In the genomic region with DNA sequence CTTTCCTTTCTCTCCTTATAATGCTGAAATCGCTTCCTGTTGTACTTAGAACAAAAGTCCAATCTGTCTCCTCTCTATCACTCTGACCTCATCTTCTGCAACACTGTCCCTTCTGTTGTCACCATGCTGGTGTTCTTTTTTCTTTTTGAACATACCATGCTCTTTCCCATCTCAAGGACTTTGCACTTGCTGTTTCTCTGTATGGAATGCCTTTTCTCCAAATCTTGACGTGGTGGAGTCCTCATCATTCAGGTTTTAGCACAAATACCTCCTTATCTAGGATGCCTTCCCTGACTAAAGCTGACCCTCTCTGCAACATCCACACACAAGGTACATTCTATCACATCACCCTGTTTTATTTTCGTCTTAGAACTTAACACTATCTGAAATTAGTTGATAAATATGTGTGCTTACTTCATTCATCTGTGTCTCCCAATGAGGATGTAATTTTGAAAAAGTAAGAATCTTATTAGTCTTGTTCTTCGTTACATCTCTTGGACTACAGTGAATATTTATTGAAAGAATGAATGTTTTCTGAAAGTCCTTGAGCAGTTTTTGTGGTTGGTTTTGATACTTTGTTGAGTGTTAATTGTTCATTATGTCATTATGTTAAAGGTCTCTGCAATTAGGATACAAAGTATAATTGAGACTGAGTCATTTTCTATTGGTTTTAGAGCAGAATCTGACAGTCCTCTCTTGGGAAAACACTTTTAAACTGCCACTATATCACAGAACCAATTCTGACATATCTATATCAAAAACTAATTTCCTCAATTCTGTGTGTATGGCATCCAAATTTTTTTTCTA, we compare ENCODE assay signal across 10 cellular contexts.
DNase-seq lines count a peak whose midpoint lies in the region; ATAC-seq, FAIRE-seq and TF ChIP-seq lines count a peak whose summit lies in the region.
"Had no signal": no experiment of that assay in that cellular context is flagged by ENCODE, and none has a peak within 500 bp of the region (broad histone marks: within the 10 kb centered on the region; RNA-seq: fewer than 3 reads in every experiment).

No MANE protein-coding gene starts in this region.

- CTCF ChIA-PET in GM12878 (lab: Yijun Ruan, JAX) = interaction anchor here (0.8 to 1.8 kb wide), 10 partner anchors 41 to 278 kb away, joined by 3 to 11 read pairs (median 4); no protein-coding TSS in a partner anchor

- H3K36me3 ChIP-seq in MM.1S (replicated peaks; ENCODE audit: insufficient read depth, low read length) = no peaks in the 10 kb centered on the region
- H3K36me3 ChIP-seq in GM12878 (ENCODE audit: control insufficient read depth in 2 of 2, insufficient read depth in 2 of 2, low read length in 1 of 2) = no peaks in the 10 kb centered on the region
- H3K36me3 ChIP-seq: prostate gland had no signal

- peak overlapping the region; percentile 80 for H3K4me2 ChIP-seq in MM.1S (ENCODE audit: low read depth, low read length)
- peak overlapping the region; percentile 91 for H3K4me2 ChIP-seq in GM12878 (ENCODE audit: control insufficient read depth, insufficient read depth)

- no peak for TF ChIP-seq POLR2A in GM12892 (IDR thresholded peaks at IDR 0.05; ENCODE audit: low read depth, low read length)
- TF ChIP-seq POLR2A in GM12878 (IDR thresholded peaks at IDR 0.05; ENCODE audit: low read depth, low read length) = no peak
- no peak for TF ChIP-seq POLR2A in lower leg skin (IDR thresholded peaks at IDR 0.05)

- H3K4me3 ChIP-seq in MM.1S (ENCODE audit: low read length) (peak overlapping the region; percentile 51), GM12878 (no peak overlapping the region), lower leg skin (ENCODE audit: low read depth, poor library complexity, severe bottlenecking) (no peak overlapping the region)
- H3K4me3 ChIP-seq: prostate gland had no signal

- H3F3A ChIP-seq in MM.1S (ENCODE audit: insufficient read depth, low read length) = peaks cover 48% of the 10 kb centered on the region

- ATAC-seq in GM12878 = peak; percentile 36

- no peak for DNase-seq in GM12892 (ENCODE audit: insufficient read length)
- DNase-seq in MM.1S = peak; percentile 39
- no peak for DNase-seq in GM12878 (ENCODE audit: low read depth, low spot score)
- peak; percentile 64 for DNase-seq in pons (ENCODE audit: low spot score)
- no peak for DNase-seq in lower leg skin (ENCODE audit: low spot score in 2 of 2)
- DNase-seq in epidermal melanocyte (ENCODE audit: insufficient read length, low spot score) = no peak
- no peak for DNase-seq in AG20443 (ENCODE audit: low spot score)
- DNase-seq: T-helper 9 cell had no signal

- SMC1A ChIA-PET in GM12878 (lab: Charles Lee; ENCODE audit: uncharacterized antibody, unreplicated experiment) = interaction anchor here (0.7 to 3.4 kb wide), 35 partner anchors 9 to 290 kb away, joined by 3 to 29 read pairs (median 7); partner anchors contain the start of gene CCNH

- 0% methylated on average over 4 of the region's 4 CpGs for whole genome bisulfite sequencing in GM12878 (ENCODE audit: insufficient coverage, insufficient replicate concordance, low lambda C conversion rate, missing lambda C conversion rate)
- 74 to 85% methylated on average over 4 of the region's 4 CpGs for WGBS in lower leg skin, 2 donors

- in situ Hi-C loops in GM12878 (cut with MboI) = no loop called here

- H2AFZ ChIP-seq in MM.1S (ENCODE audit: low read length) = peak overlapping the region; percentile 23
- H2AFZ ChIP-seq in GM12878 (ENCODE audit: control insufficient read depth, low read depth, low read length) = peak overlapping the region; percentile 73

- H3K9ac ChIP-seq in MM.1S (ENCODE audit: low read length) = peak overlapping the region; percentile 76
- peak overlapping the region; percentile 36 for H3K9ac ChIP-seq in GM12878 (ENCODE audit: control insufficient read depth, insufficient read depth, low read length)

- H3K9me3 ChIP-seq in MM.1S (replicated peaks; ENCODE audit: insufficient read depth, low read length) (no peaks in the 10 kb centered on the region), GM12878 (replicated peaks; ENCODE audit: control insufficient read depth, insufficient read depth, low read length) (no peaks in the 10 kb centered on the region; the same call in 2 of the 3 replicates)
- H3K9me3 ChIP-seq: prostate gland had no signal

- POLR2A ChIA-PET in GM12878 (lab: Charles Lee) = interaction anchor here (0.6 to 1.4 kb wide), 5 partner anchors 43 to 142 kb away, joined by 3 to 4 read pairs (median 3); no protein-coding TSS in a partner anchor

- TF ChIP-seq RAD21 in GM12878 (IDR thresholded peaks at IDR 0.05; ENCODE audit: insufficient read depth, low read depth, low read length) = no peak

- FAIRE-seq in GM12892 (lab: Jason Lieb, UNC) (peak; percentile 66), GM12878 (lab: Jason Lieb, UNC) (no peak)
- FAIRE-seq: G401.6 had no signal

- RAD21 ChIA-PET in GM12878 (lab: Charles Lee; ENCODE audit: unreplicated experiment) = interaction anchor here (0.6 to 8.1 kb wide), 22 partner anchors 9 to 278 kb away, joined by 3 to 81 read pairs (median 6); no protein-coding TSS in a partner anchor

- H3K79me2 ChIP-seq in MM.1S (ENCODE audit: low read length) = no peaks in the 10 kb centered on the region
- H3K79me2 ChIP-seq in GM12878 (ENCODE audit: control insufficient read depth, insufficient read depth, low read length) = no peaks in the 10 kb centered on the region

- H4K20me1 ChIP-seq in MM.1S (ENCODE audit: insufficient read depth, low read length) (no peaks in the 10 kb centered on the region), GM12878 (ENCODE audit: control insufficient read depth, insufficient read depth) (no peaks in the 10 kb centered on the region)

- no peaks in the 10 kb centered on the region for H3K27me3 ChIP-seq in MM.1S (replicated peaks; ENCODE audit: insufficient read depth, low read length)
- no peaks in the 10 kb centered on the region for H3K27me3 ChIP-seq in GM12878 (replicated peaks in 1 of 2; ENCODE audit: control insufficient read depth in 2 of 2, insufficient read depth in 2 of 2, low read length in 1 of 2)

- intact Hi-C loops in GM12878 (cut with micrococcal nuclease; ENCODE audit: unreplicated experiment) = loop anchor here (5.0 kb wide), 1 partner anchor 225 kb away; no protein-coding TSS in a partner anchor
- intact Hi-C loops in lower leg skin (cut with DNase I; ENCODE audit: low total_unique reads) = no loop called here

- H3K27ac ChIP-seq in MM.1S (ENCODE audit: low read length) (peak overlapping the region; percentile 97), GM12878 (ENCODE audit: control insufficient read depth, insufficient read depth) (peak overlapping the region; percentile 78)
- H3K27ac ChIP-seq: prostate gland had no signal

- no TSS peak for BruUV-seq in GM12878 (replicated peaks; lab: Mats Ljungman, UMichigan)

- TF ChIP-seq EP300 in GM12878 (IDR thresholded peaks at IDR 0.05; ENCODE audit: borderline replicate concordance in 1 of 2, control insufficient read depth in 1 of 2, low read depth in 2 of 2, low read length in 2 of 2) = no peak

- TF ChIP-seq CTCF in MM.1S (IDR thresholded peaks at IDR 0.05; ENCODE audit: low read length) = no peak
- TF ChIP-seq CTCF in GM12878 (IDR thresholded peaks at IDR 0.05 in 2 of 3, conservative IDR thresholded peaks at IDR 0.05 in 1 of 3; ENCODE audit: control insufficient read depth in 2 of 3, extremely low read depth in 1 of 3, insufficient read depth in 1 of 3, low read depth in 3 of 3, low read length in 3 of 3) = no peak
- no peak for TF ChIP-seq CTCF in lower leg skin (IDR thresholded peaks at IDR 0.05)

- H3K4me1 ChIP-seq in MM.1S (ENCODE audit: low read length) = peaks cover 52% of the 10 kb centered on the region
- H3K4me1 ChIP-seq in GM12878 (ENCODE audit: control insufficient read depth, insufficient read depth, low read length) = peaks cover 33% of the 10 kb centered on the region
- H3K4me1 ChIP-seq: prostate gland had no signal

- no peaks in the 10 kb centered on the region; the same call in 1 of the 2 replicates for H3K9me2 ChIP-seq in MM.1S (replicated peaks; ENCODE audit: insufficient read depth, low read length)

TF ChIP-seq in GM12878, 131 proteins besides CTCF, POLR2A, EP300 and RAD21 (continues in another document):
- TF ChIP-seq SIX5 (IDR thresholded peaks at IDR 0.05; ENCODE audit: low read depth, low read length, severe bottlenecking) (no peak), GATAD2B (conservative IDR thresholded peaks at IDR 0.05; ENCODE audit: low read depth) (no peak), ZNF592 (IDR thresholded peaks at IDR 0.05) (no peak), BMI1 (IDR thresholded peaks at IDR 0.05; ENCODE audit: borderline replicate concordance) (0 out of 2 replicates have a peak, but pooled peaks have one; percentile 59), IKZF2 (IDR thresholded peaks at IDR 0.05) (peak in 1 of 2 experiments; percentile 10; a peak in 2 of 4 replicates), CREB1 (IDR thresholded peaks at IDR 0.05; ENCODE audit: low read depth) (no peak)

Comparison
In these comparisons a context has a peak if more than half of its experiments do, and no peak if none do; other contexts are left out.
1. DNase-seq: peak in MM.1S (single experiment) and pons (single experiment); none in GM12892 (single experiment), GM12878 (single experiment), lower leg skin (0 of 2), epidermal melanocyte (single experiment) and AG20443 (single experiment).